In the genomic region with DNA sequence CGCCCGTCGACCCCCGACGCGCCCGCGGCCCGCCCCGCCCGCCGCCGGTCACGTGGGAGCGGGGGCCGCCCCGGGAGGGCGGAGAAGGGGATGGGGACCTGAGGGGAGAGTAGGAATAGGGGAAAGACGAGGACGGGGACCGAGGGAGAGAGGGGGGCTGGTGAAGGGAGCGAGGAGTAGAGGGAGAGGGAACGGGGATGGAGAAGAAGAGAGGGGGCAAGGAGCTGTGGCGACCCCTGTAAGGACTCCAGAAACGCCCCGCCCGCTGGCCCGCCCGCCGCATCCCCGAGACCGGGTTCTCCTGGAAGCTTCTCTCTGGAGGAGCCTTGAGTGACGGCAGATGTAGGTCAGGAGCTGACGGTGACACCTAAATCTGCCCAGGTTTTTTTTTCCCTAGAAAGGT, we compare ENCODE assay signal across 8 cellular contexts. TPM values are rescaled to one million over a fixed set of nuclear protein-coding genes. Genes with fewer than 3 reads are reported as not detected.
DNase-seq lines count a peak whose midpoint lies in the region; ATAC-seq, FAIRE-seq and TF ChIP-seq lines count a peak whose summit lies in the region.

No MANE protein-coding gene starts in this region.

- H3K27me3 Mint-ChIP-seq in astrocyte (ENCODE audit: low read depth, unreplicated experiment): no peaks in the 10 kb centered on the region

- H2AFZ ChIP-seq in astrocyte (ENCODE audit: low read depth, low read length): peak overlapping the region; percentile 50

- FAIRE-seq in astrocyte (lab: Jason Lieb, UNC): no peak

- DNase-seq in AG04449 (ENCODE audit: low read depth, low spot score): no peak
- DNase-seq in GM06990 (ENCODE audit: extremely low read depth, insufficient read length): peak; percentile 50
- DNase-seq in NCI-H345 (lab: John Stamatoyannopoulos, UW): peak; percentile 51
- peak; percentile 14 for DNase-seq in astrocyte (ENCODE audit: low read depth)
- peak in 38 of 51 donors; percentile 6 to 70 (median 38) for DNase-seq in hypothalamus (lab: John Stamatoyannopoulos, UW)

- no peaks in the 10 kb centered on the region for H3K36me3 Mint-ChIP-seq in astrocyte (ENCODE audit: low read depth, unreplicated experiment)

- H3K27me3 ChIP-seq in GM06990 (replicated peaks; ENCODE audit: control insufficient read depth, insufficient read depth, low read length) (no peaks in the 10 kb centered on the region), astrocyte (ENCODE audit: insufficient read depth, low read length) (no peaks in the 10 kb centered on the region), rectal smooth muscle tissue (ENCODE audit: control insufficient read depth, insufficient read depth, low read length) (no peaks in the 10 kb centered on the region)

- H3K9me3 ChIP-seq in astrocyte (ENCODE audit: insufficient read depth, low read depth, low read length): no peaks in the 10 kb centered on the region

- H3K9ac ChIP-seq in astrocyte (ENCODE audit: low read length) (peak overlapping the region; percentile 89), rectal smooth muscle tissue (ENCODE audit: low read length) (peak overlapping the region; percentile 5)

- no peaks in the 10 kb centered on the region for H3K9me3 Mint-ChIP-seq in astrocyte (ENCODE audit: unreplicated experiment)

- TF ChIP-seq CTCF in AG04449 (IDR thresholded peaks at IDR 0.05; ENCODE audit: insufficient read depth, low read length, missing control alignments) (no peak), GM06990 (IDR thresholded peaks at IDR 0.05; ENCODE audit: insufficient read depth, low read length, poor library complexity, severe bottlenecking) (no peak), astrocyte (IDR thresholded peaks at IDR 0.05; ENCODE audit: insufficient read depth, low read depth, low read length) (no peak)

- peak overlapping the region; percentile 80 for H3K27ac Mint-ChIP-seq in astrocyte (ENCODE audit: unreplicated experiment)

- H4K20me1 ChIP-seq in astrocyte (ENCODE audit: insufficient read depth, low read length): peaks cover 46% of the 10 kb centered on the region

- POLR2A ChIA-PET in AG04449 (lab: Yijun Ruan, JAX): no interaction called here

- peak overlapping the region; percentile 50 for H3K27ac ChIP-seq in astrocyte (ENCODE audit: low read depth, low read length)
- H3K27ac ChIP-seq in rectal smooth muscle tissue (ENCODE audit: low read depth, low read length): peak overlapping the region; percentile 94

- H3K4me1 ChIP-seq in astrocyte (ENCODE audit: insufficient read depth, low read length): peaks cover 7% of the 10 kb centered on the region
- peaks cover 11% of the 10 kb centered on the region for H3K4me1 ChIP-seq in rectal smooth muscle tissue (ENCODE audit: control insufficient read depth, insufficient read depth, low read length)

- CTCF ChIA-PET in AG04449 (lab: Yijun Ruan, JAX): interaction anchor here (1.5 kb wide), 1 partner anchor 75 kb away, joined by 3 read pairs; no protein-coding TSS in a partner anchor

- peaks cover 28% of the 10 kb centered on the region for H3K4me1 Mint-ChIP-seq in astrocyte (ENCODE audit: low read depth, unreplicated experiment)

- peak overlapping the region; percentile 95 for H3K4me2 ChIP-seq in astrocyte (ENCODE audit: low read length)

- peak overlapping the region; percentile 81 for H3K4me3 ChIP-seq in AG04449 (ENCODE audit: low read depth, low read length)
- peak overlapping the region; percentile 88 for H3K4me3 ChIP-seq in GM06990 (replicated peaks; ENCODE audit: low read depth, low read length)
- peak overlapping the region; percentile 77 for H3K4me3 ChIP-seq in astrocyte (ENCODE audit: insufficient read depth, low read depth, low read length)
- H3K4me3 ChIP-seq in rectal smooth muscle tissue (ENCODE audit: low read length): peak overlapping the region; percentile 78

- peaks cover 51% of the 10 kb centered on the region for H3K79me2 ChIP-seq in astrocyte (ENCODE audit: insufficient read depth, low read length)

- H3K36me3 ChIP-seq in GM06990 (ENCODE audit: control insufficient read depth, insufficient read depth, low read length) (no peaks in the 10 kb centered on the region), astrocyte (ENCODE audit: insufficient read depth, low read length) (no peaks in the 10 kb centered on the region), rectal smooth muscle tissue (ENCODE audit: control insufficient read depth, insufficient read depth, low read length) (no peaks in the 10 kb centered on the region)

- peak overlapping the region; percentile 89 for H3K4me3 Mint-ChIP-seq in astrocyte (ENCODE audit: unreplicated experiment)

- ATAC-seq in HG02763 (IDR thresholded peaks at IDR 0.05; ENCODE audit: unreplicated experiment) (peak; percentile 31), GM21367 (IDR thresholded peaks at IDR 0.05; ENCODE audit: unreplicated experiment) (no peak)

RNA-seq across cellular contexts. Expression of a gene that starts 0.6 kb away (rescaled TPM):
- 17.9 and 20.5 TPM in 2 replicates for total RNA-seq in astrocyte
